1 cellular context compared by ENCODE assay signal in the genomic region with DNA sequence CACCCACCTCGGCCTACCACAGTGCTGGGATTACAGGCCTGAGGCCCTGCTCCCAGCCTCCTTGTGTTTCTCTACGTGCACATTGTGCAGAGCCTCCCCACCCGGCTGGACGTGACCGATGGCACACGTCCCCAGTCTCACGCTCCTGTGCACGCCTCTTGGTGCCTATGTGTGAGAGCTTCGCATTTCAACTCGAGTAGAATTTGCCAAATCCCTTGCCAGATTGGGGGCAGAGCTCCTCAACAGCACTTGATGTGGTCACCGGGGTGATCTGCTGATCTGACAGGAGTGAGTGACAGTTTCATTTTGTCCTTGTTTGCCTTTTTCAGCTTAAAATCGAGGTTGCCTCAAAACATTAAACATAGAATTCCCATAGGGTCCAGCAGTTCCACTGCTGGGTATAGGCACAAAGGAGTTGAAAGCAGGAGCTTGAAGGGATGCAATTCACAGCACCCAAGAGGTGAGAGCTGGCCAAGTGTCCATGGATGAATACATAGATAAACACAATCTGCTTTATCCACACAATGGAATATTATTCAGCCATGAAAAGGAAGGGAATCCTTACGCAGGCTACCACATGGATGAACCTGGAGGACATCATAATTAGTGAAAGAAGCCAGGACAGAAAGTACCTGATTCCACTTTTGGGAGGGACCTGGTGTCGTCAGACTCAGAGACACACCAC.
A peak's percentile ranks its signal among the peaks of the same experiment; 100 is the strongest.
TF ChIP-seq lines count a peak whose summit lies in the region.

No MANE protein-coding gene starts in this region.

TF ChIP-seq in K562, 482 proteins besides CTCF, POLR2A, EP300 and RAD21:
- TF ChIP-seq ESRRA (IDR thresholded peaks at IDR 0.05; ENCODE audit: borderline replicate concordance, low read depth) (no peak), BRF1 (IDR thresholded peaks at IDR 0.05; ENCODE audit: borderline replicate concordance, extremely low read depth, insufficient read length) (no peak), PTRF (tag; IDR thresholded peaks at IDR 0.05) (no peak), ZNF146 (CRISPR knock-in tag; IDR thresholded peaks at IDR 0.05; ENCODE audit: unreplicated experiment) (peak; percentile 96), FOSL1 (tag; conservative IDR thresholded peaks at IDR 0.05) (no peak), ZC3H8 (IDR thresholded peaks at IDR 0.05) (no peak), CBFA2T3 (IDR thresholded peaks at IDR 0.05) (no peak), RBM25 (IDR thresholded peaks at IDR 0.05; ENCODE audit: low read depth, low read length, severe bottlenecking) (peak; percentile 24)
- TF ChIP-seq, protein P1, sequence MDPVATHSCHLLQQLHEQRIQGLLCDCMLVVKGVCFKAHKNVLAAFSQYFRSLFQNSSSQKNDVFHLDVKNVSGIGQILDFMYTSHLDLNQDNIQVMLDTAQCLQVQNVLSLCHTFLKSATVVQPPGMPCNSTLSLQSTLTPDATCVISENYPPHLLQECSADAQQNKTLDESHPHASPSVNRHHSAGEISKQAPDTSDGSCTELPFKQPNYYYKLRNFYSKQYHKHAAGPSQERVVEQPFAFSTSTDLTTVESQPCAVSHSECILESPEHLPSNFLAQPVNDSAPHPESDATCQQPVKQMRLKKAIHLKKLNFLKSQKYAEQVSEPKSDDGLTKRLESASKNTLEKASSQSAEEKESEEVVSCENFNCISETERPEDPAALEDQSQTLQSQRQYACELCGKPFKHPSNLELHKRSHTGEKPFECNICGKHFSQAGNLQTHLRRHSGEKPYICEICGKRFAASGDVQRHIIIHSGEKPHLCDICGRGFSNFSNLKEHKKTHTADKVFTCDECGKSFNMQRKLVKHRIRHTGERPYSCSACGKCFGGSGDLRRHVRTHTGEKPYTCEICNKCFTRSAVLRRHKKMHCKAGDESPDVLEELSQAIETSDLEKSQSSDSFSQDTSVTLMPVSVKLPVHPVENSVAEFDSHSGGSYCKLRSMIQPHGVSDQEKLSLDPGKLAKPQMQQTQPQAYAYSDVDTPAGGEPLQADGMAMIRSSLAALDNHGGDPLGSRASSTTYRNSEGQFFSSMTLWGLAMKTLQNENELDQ (CRISPR knock-in tag; IDR thresholded peaks at IDR 0.05; ENCODE audit: borderline replicate concordance): no peak
- TF ChIP-seq, protein P2, sequence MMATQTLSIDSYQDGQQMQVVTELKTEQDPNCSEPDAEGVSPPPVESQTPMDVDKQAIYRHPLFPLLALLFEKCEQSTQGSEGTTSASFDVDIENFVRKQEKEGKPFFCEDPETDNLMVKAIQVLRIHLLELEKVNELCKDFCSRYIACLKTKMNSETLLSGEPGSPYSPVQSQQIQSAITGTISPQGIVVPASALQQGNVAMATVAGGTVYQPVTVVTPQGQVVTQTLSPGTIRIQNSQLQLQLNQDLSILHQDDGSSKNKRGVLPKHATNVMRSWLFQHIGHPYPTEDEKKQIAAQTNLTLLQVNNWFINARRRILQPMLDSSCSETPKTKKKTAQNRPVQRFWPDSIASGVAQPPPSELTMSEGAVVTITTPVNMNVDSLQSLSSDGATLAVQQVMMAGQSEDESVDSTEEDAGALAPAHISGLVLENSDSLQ (IDR thresholded peaks at IDR 0.05): peak; percentile 16; the same call in 1 of the 2 replicates
